In genomic region chr18:9016819-9017169, GRCh38 we compare ENCODE assay signal across 8 cellular contexts.
DNase-seq lines count a peak whose midpoint lies in the region; ATAC-seq and TF ChIP-seq lines count a peak whose summit lies in the region.

No MANE protein-coding gene starts in this region.

- H3K27ac Mint-ChIP-seq in activated naive CD4-positive, alpha-beta T cell treated with anti-CD3 and anti-CD28 coated beads, Interleukin-2, amount 50 U/mL, for 72 hours = peak overlapping the region in 1 of 2 donors; percentile 74

- H3K27ac ChIP-seq in dorsolateral prefrontal cortex = peak overlapping the region in 50 of 59 donors; percentile 1 to 89 (median 72)
- peak overlapping the region; percentile 53 to 63 for H3K27ac ChIP-seq in ovary

- 32 to 37% (median 34%) methylated on average over 10 of the region's 10 CpGs for WGBS in ovary, 3 donors

- no peak for TF ChIP-seq EP300 in ovary (IDR thresholded peaks at IDR 0.05)

- no peaks in the 10 kb centered on the region for H3K9me3 Mint-ChIP-seq in activated naive CD4-positive, alpha-beta T cell treated with anti-CD3 and anti-CD28 coated beads, Interleukin-2, amount 50 U/mL, for 72 hours

- no peaks in the 10 kb centered on the region for H3K9me3 ChIP-seq in ovary

- no peaks in the 10 kb centered on the region for H3K36me3 Mint-ChIP-seq in activated naive CD4-positive, alpha-beta T cell treated with anti-CD3 and anti-CD28 coated beads, Interleukin-2, amount 50 U/mL, for 72 hours

- intact Hi-C loops in dorsolateral prefrontal cortex (cut with DNase I) = no loop called here
- intact Hi-C loops in ovary (cut with DNase I) = no loop called here

- no peak for TF ChIP-seq POLR2A in ovary (IDR thresholded peaks at IDR 0.05)

- H3K36me3 ChIP-seq in ovary = no peaks in the 10 kb centered on the region

- DNase-seq in GM12865 (ENCODE audit: low read depth) = no peak
- DNase-seq in HUDEP-2 (lab: John Stamatoyannopoulos, UW; ENCODE audit: unreplicated experiment in 76 of 76) = peak in 57 of 76 experiments; percentile 21 to 94 (median 58)
- DNase-seq in dorsolateral prefrontal cortex = no peak
- no peak for DNase-seq in ovary
- DNase-seq in activated naive CD4-positive, alpha-beta T cell treated with anti-CD3 and anti-CD28 coated beads, Interleukin-2, amount 50 U/mL, for 72 hours (ENCODE audit: low spot score in 2 of 2) = no peak
- DNase-seq in iPS-NIHi11 (ENCODE audit: low spot score) = no peak

- TF ChIP-seq CTCF in GM12865 (IDR thresholded peaks at IDR 0.05; ENCODE audit: insufficient read depth, low read depth, low read length, missing control alignments) (no peak), dorsolateral prefrontal cortex (IDR thresholded peaks at IDR 0.05 in 54 of 56, conservative IDR thresholded peaks at IDR 0.05 in 2 of 56; ENCODE audit: low read depth in 1 of 56, partially characterized antibody in 56 of 56) (no peak), ovary (IDR thresholded peaks at IDR 0.05) (no peak)

- H3K27me3 ChIP-seq in dorsolateral prefrontal cortex = no peaks in the 10 kb centered on the region
- H3K27me3 ChIP-seq in ovary = no peaks in the 10 kb centered on the region

- H3K4me3 ChIP-seq in GM12865 (ENCODE audit: low read depth, low read length) = peak overlapping the region; percentile 47
- H3K4me3 ChIP-seq in dorsolateral prefrontal cortex = peak overlapping the region in 49 of 59 donors; percentile 4 to 55 (median 35)
- H3K4me3 ChIP-seq in ovary = peak overlapping the region; percentile 14

- ATAC-seq in activated naive CD4-positive, alpha-beta T cell treated with anti-CD3 and anti-CD28 coated beads, Interleukin-2, amount 50 U/mL, for 72 hours = no peak
- ATAC-seq in activated CD4-positive, CD25-positive, alpha-beta regulatory T cell treated with anti-CD3 and anti-CD28 coated beads, Interleukin-2, amount 50 U/mL, for 24 hours = no peak
- ATAC-seq in GM18517 (IDR thresholded peaks at IDR 0.05; ENCODE audit: unreplicated experiment) = no peak

- H3K4me1 ChIP-seq in ovary (ENCODE audit: insufficient read depth) = peaks cover 6% of the 10 kb centered on the region

Comparison
In these comparisons a context has a peak if more than half of its experiments do, and no peak if none do; other contexts are left out.
1. DNase-seq: peak in HUDEP-2 (57 of 76); none in GM12865 (single experiment), dorsolateral prefrontal cortex (0 of 10), ovary (0 of 5), activated naive CD4-positive, alpha-beta T cell treated with anti-CD3 and anti-CD28 coated beads, Interleukin-2, amount 50 U/mL, for 72 hours (0 of 2) and iPS-NIHi11 (single experiment).
2. Peak in every context shown above with its lines, with median percentiles within 50 percentile points of each other: H3K4me3 ChIP-seq.